7 cellular contexts compared by ENCODE assay signal in the genomic region with DNA sequence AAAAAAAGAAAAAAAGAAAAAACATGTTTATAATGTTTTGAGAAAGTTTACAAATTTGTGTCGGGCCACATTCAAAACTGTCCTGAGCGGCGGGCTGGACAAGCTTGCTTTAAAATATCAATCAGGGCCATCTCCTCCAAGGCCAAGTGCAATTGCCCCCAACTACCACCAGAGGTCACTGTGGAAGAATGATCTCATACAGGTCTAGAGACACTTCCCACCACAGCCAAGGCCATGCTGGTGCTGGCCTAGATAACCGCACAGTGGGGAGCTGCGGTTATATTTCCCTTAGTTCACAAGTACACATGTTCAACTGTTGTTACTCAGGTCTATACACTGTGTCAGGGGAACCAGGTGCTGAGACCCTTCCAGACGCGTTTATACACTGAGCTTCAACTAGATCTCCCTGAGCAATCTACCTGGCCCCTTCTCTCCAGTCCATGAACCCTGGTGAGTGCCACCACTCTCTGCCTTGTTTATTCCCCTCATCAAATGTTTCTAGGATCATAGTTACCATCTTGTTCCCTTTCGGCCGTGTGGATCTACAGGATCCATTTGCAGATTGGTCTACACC.
DNase-seq lines count a peak whose midpoint lies in the region; ATAC-seq, FAIRE-seq and TF ChIP-seq lines count a peak whose summit lies in the region.

No MANE protein-coding gene starts in this region.

- TF ChIP-seq CTCF in brain (conservative IDR thresholded peaks at IDR 0.05) (peak; percentile 67 to 81), kidney (IDR thresholded peaks at IDR 0.05; ENCODE audit: borderline replicate concordance, extremely low read depth, insufficient read depth) (peak; percentile 76)

- no peak overlapping the region for H3K27ac Mint-ChIP-seq in brain

- H3K4me1 Mint-ChIP-seq in brain = peaks cover 30% of the 10 kb centered on the region

- no peak for ATAC-seq in GM21786 (IDR thresholded peaks at IDR 0.05; ENCODE audit: unreplicated experiment)

- H3K9me3 ChIP-seq in kidney (ENCODE audit: control insufficient read depth in 1 of 2, low read length in 2 of 2) = peaks cover 0 to 3% of the 10 kb centered on the region in 2 donors

- no peaks in the 10 kb centered on the region for H3K36me3 Mint-ChIP-seq in brain

- H3K4me3 Mint-ChIP-seq in brain = no peak overlapping the region

- no peak overlapping the region for H3K27ac ChIP-seq in kidney (ENCODE audit: low read depth in 2 of 2, low read length in 2 of 2)

- no peaks in the 10 kb centered on the region for H3K36me3 ChIP-seq in kidney (ENCODE audit: control insufficient read depth in 1 of 2, insufficient read depth in 2 of 2, low read length in 2 of 2)

- H3K27me3 Mint-ChIP-seq in brain = peaks cover 15% of the 10 kb centered on the region

- no peak for FAIRE-seq in kidney (lab: Jason Lieb, UNC)

- intact Hi-C loops in kidney (cut with DNase I) = no loop called here

- H3K9ac ChIP-seq in kidney (ENCODE audit: low read length in 2 of 2) = no peak overlapping the region

- H3K9me3 Mint-ChIP-seq in brain = peaks cover 0 to 8% (median 0%) of the 10 kb centered on the region in 5 experiments

- H3K4me1 ChIP-seq in kidney (ENCODE audit: control insufficient read depth in 1 of 2, insufficient read depth in 1 of 2, low read depth in 1 of 2, low read length in 2 of 2) = no peaks in the 10 kb centered on the region

- no peak overlapping the region for H3K4me3 ChIP-seq in kidney (ENCODE audit: low read length in 2 of 2)

- DNase-seq in GM04504 (ENCODE audit: low read depth) (peak; percentile 16), LHCN-M2 (ENCODE audit: low read depth) (peak; percentile 10), T-helper 9 cell (peak; percentile 11), kidney (no peak)
- DNase-seq in stimulated activated CD4-positive, alpha-beta T cell treated with anti-CD3 and anti-CD28 coated beads, TNF-alpha, amount 100 ng/mL, for 24 hours (ENCODE audit: low read depth in 3 of 3) = peak; percentile 3 to 50 (median 8)
